ENCODE assay signal across 1 cellular context in the genomic region with DNA sequence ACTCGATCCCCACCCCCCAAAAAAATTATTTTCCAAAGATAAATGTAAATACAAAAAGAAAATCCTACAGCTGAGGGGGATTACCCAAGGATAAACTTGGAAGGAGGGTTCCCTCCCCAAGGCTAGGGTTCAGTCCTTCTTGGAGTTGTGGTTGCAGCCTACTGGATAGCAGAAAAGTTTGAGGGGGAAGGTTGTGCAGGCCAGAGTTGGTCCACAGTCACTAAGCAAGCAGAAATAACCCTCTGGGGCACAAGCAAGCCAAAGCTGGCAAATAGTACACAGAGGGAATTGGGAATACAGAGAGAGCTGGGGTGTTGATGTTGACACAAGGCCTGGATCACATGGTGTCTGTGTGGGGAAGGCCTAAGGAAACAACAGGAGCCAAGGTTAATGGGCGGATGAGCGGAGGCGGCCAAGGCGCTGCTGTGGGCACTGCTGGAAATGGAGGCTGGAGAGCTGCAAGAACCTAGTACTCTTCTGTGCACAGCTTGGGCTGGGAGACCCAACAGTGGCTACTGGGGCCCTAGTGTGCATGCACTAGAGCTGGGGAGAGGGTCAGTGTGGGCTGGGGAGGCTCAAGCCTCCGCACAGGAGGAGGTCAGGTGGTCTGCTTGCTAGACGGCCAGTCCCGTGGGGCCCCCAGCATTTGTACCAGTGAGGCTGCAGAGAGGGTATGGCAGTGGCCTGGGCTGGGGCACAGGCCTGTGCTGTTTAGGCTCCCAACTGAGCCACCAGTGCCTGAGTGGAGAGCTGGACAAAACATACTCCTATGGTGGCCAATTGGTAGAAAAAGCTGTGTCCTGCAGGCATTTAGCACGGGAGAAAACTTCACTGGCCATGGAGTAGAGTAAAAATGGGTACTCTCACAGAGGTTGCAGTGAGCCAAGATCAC.
A peak's percentile ranks its signal among the peaks of the same experiment; 100 is the strongest.
TF ChIP-seq lines count a peak whose summit lies in the region.

No MANE protein-coding gene starts in this region.

TF ChIP-seq in HepG2, 621 proteins besides CTCF, POLR2A, EP300 and RAD21 (continued from another document and continues in another):
- TF ChIP-seq ZNF607 (CRISPR knock-in tag; IDR thresholded peaks at IDR 0.05; ENCODE audit: borderline replicate concordance) (peak; percentile 93), SAFB2 (CRISPR knock-in tag; IDR thresholded peaks at IDR 0.05; ENCODE audit: borderline replicate concordance, low read depth) (no peak; the same call in 1 of the 2 replicates), ZNF652 (CRISPR knock-in tag; IDR thresholded peaks at IDR 0.05; ENCODE audit: borderline replicate concordance, low read depth) (peak; percentile 57; the same call in 1 of the 2 replicates), ZNF552 (CRISPR knock-in tag; IDR thresholded peaks at IDR 0.05; ENCODE audit: borderline replicate concordance) (peak; percentile 58; the same call in 1 of the 2 replicates), HHEX (CRISPR knock-in tag; IDR thresholded peaks at IDR 0.05) (no peak), LCORL (IDR thresholded peaks at IDR 0.05) (0 out of 2 replicates have a peak, but pooled peaks have one; percentile 32), LCORL (CRISPR knock-in tag; IDR thresholded peaks at IDR 0.05) (peak; percentile 93), ZNF264 (CRISPR knock-in tag; IDR thresholded peaks at IDR 0.05) (0 out of 2 replicates have a peak, but pooled peaks have one; percentile 70), ZNF343 (CRISPR knock-in tag; IDR thresholded peaks at IDR 0.05) (peak; percentile 32; the same call in 1 of the 2 replicates), ZNF292 (CRISPR knock-in tag; IDR thresholded peaks at IDR 0.05; ENCODE audit: borderline replicate concordance, low read depth) (peak; percentile 86), SIX4 (CRISPR knock-in tag; IDR thresholded peaks at IDR 0.05) (peak; percentile 66; the same call in 1 of the 2 replicates), CBFB (CRISPR knock-in tag; IDR thresholded peaks at IDR 0.05) (peak; percentile 48; the same call in 1 of the 2 replicates), AKAP8 (CRISPR knock-in tag; IDR thresholded peaks at IDR 0.05) (peak; percentile 78), ZFP1 (CRISPR knock-in tag; IDR thresholded peaks at IDR 0.05) (peak; percentile 84; the same call in 1 of the 2 replicates), ZNF572 (CRISPR knock-in tag; IDR thresholded peaks at IDR 0.05) (0 out of 2 replicates have a peak, but pooled peaks have one; percentile 40)
- TF ChIP-seq, protein P1, sequence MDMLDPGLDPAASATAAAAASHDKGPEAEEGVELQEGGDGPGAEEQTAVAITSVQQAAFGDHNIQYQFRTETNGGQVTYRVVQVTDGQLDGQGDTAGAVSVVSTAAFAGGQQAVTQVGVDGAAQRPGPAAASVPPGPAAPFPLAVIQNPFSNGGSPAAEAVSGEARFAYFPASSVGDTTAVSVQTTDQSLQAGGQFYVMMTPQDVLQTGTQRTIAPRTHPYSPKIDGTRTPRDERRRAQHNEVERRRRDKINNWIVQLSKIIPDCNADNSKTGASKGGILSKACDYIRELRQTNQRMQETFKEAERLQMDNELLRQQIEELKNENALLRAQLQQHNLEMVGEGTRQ (IDR thresholded peaks at IDR 0.05; ENCODE audit: low read depth, low read length), result peak; percentile 87
- TF ChIP-seq, protein P1 (CRISPR knock-in tag; IDR thresholded peaks at IDR 0.05; ENCODE audit: borderline replicate concordance), result peak; percentile 90
- TF ChIP-seq, protein P2, sequence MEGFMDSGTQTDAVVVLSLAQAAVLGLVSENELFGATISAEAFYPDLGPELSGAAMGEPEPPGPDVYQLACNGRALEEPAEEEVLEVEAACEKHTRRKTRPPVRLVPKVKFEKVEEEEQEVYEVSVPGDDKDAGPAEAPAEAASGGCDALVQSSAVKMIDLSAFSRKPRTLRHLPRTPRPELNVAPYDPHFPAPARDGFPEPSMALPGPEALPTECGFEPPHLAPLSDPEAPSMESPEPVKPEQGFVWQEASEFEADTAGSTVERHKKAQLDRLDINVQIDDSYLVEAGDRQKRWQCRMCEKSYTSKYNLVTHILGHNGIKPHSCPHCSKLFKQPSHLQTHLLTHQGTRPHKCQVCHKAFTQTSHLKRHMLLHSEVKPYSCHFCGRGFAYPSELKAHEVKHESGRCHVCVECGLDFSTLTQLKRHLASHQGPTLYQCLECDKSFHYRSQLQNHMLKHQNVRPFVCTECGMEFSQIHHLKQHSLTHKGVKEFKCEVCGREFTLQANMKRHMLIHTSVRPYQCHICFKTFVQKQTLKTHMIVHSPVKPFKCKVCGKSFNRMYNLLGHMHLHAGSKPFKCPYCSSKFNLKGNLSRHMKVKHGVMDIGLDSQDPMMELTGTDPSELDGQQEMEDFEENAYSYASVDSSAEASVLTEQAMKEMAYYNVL (CRISPR knock-in tag; IDR thresholded peaks at IDR 0.05; ENCODE audit: borderline replicate concordance), result peak; percentile 92; the same call in 1 of the 2 replicates
- TF ChIP-seq, protein P3, sequence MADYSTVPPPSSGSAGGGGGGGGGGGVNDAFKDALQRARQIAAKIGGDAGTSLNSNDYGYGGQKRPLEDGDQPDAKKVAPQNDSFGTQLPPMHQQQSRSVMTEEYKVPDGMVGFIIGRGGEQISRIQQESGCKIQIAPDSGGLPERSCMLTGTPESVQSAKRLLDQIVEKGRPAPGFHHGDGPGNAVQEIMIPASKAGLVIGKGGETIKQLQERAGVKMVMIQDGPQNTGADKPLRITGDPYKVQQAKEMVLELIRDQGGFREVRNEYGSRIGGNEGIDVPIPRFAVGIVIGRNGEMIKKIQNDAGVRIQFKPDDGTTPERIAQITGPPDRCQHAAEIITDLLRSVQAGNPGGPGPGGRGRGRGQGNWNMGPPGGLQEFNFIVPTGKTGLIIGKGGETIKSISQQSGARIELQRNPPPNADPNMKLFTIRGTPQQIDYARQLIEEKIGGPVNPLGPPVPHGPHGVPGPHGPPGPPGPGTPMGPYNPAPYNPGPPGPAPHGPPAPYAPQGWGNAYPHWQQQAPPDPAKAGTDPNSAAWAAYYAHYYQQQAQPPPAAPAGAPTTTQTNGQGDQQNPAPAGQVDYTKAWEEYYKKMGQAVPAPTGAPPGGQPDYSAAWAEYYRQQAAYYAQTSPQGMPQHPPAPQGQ (CRISPR knock-in tag; IDR thresholded peaks at IDR 0.05; ENCODE audit: borderline replicate concordance), result 0 out of 2 replicates have a peak, but pooled peaks have one; percentile 82
- TF ChIP-seq, protein P4, sequence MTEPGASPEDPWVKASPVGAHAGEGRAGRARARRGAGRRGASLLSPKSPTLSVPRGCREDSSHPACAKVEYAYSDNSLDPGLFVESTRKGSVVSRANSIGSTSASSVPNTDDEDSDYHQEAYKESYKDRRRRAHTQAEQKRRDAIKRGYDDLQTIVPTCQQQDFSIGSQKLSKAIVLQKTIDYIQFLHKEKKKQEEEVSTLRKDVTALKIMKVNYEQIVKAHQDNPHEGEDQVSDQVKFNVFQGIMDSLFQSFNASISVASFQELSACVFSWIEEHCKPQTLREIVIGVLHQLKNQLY (CRISPR knock-in tag; IDR thresholded peaks at IDR 0.05), result peak; percentile 98
- TF ChIP-seq, protein P5, sequence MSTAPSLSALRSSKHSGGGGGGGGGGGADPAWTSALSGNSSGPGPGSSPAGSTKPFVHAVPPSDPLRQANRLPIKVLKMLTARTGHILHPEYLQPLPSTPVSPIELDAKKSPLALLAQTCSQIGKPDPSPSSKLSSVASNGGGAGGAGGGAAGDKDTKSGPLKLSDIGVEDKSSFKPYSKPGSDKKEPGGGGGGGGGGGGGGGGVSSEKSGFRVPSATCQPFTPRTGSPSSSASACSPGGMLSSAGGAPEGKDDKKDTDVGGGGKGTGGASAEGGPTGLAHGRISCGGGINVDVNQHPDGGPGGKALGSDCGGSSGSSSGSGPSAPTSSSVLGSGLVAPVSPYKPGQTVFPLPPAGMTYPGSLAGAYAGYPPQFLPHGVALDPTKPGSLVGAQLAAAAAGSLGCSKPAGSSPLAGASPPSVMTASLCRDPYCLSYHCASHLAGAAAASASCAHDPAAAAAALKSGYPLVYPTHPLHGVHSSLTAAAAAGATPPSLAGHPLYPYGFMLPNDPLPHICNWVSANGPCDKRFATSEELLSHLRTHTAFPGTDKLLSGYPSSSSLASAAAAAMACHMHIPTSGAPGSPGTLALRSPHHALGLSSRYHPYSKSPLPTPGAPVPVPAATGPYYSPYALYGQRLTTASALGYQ (CRISPR knock-in tag; IDR thresholded peaks at IDR 0.05), result peak; percentile 81; the same call in 1 of the 2 replicates
- TF ChIP-seq, protein P6, sequence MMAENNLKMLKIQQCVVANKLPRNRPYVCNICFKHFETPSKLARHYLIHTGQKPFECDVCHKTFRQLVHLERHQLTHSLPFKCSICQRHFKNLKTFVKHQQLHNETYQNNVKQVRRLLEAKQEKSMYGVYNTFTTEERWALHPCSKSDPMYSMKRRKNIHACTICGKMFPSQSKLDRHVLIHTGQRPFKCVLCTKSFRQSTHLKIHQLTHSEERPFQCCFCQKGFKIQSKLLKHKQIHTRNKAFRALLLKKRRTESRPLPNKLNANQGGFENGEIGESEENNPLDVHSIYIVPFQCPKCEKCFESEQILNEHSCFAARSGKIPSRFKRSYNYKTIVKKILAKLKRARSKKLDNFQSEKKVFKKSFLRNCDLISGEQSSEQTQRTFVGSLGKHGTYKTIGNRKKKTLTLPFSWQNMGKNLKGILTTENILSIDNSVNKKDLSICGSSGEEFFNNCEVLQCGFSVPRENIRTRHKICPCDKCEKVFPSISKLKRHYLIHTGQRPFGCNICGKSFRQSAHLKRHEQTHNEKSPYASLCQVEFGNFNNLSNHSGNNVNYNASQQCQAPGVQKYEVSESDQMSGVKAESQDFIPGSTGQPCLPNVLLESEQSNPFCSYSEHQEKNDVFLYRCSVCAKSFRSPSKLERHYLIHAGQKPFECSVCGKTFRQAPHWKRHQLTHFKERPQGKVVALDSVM (CRISPR knock-in tag; IDR thresholded peaks at IDR 0.05), result peak; percentile 82
- TF ChIP-seq, protein P7, sequence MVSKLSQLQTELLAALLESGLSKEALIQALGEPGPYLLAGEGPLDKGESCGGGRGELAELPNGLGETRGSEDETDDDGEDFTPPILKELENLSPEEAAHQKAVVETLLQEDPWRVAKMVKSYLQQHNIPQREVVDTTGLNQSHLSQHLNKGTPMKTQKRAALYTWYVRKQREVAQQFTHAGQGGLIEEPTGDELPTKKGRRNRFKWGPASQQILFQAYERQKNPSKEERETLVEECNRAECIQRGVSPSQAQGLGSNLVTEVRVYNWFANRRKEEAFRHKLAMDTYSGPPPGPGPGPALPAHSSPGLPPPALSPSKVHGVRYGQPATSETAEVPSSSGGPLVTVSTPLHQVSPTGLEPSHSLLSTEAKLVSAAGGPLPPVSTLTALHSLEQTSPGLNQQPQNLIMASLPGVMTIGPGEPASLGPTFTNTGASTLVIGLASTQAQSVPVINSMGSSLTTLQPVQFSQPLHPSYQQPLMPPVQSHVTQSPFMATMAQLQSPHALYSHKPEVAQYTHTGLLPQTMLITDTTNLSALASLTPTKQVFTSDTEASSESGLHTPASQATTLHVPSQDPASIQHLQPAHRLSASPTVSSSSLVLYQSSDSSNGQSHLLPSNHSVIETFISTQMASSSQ (IDR thresholded peaks at IDR 0.05; ENCODE audit: low read depth), result no peak
- TF ChIP-seq, protein P7 (CRISPR knock-in tag; IDR thresholded peaks at IDR 0.05; ENCODE audit: borderline replicate concordance), result peak; percentile 69; the same call in 1 of the 2 replicates
- TF ChIP-seq, protein P8, sequence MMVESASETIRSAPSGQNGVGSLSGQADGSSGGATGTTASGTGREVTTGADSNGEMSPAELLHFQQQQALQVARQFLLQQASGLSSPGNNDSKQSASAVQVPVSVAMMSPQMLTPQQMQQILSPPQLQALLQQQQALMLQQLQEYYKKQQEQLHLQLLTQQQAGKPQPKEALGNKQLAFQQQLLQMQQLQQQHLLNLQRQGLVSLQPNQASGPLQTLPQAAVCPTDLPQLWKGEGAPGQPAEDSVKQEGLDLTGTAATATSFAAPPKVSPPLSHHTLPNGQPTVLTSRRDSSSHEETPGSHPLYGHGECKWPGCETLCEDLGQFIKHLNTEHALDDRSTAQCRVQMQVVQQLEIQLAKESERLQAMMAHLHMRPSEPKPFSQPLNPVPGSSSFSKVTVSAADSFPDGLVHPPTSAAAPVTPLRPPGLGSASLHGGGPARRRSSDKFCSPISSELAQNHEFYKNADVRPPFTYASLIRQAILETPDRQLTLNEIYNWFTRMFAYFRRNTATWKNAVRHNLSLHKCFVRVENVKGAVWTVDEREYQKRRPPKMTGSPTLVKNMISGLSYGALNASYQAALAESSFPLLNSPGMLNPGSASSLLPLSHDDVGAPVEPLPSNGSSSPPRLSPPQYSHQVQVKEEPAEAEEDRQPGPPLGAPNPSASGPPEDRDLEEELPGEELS (CRISPR knock-in tag; IDR thresholded peaks at IDR 0.05), result peak; percentile 93
- TF ChIP-seq, protein P9, sequence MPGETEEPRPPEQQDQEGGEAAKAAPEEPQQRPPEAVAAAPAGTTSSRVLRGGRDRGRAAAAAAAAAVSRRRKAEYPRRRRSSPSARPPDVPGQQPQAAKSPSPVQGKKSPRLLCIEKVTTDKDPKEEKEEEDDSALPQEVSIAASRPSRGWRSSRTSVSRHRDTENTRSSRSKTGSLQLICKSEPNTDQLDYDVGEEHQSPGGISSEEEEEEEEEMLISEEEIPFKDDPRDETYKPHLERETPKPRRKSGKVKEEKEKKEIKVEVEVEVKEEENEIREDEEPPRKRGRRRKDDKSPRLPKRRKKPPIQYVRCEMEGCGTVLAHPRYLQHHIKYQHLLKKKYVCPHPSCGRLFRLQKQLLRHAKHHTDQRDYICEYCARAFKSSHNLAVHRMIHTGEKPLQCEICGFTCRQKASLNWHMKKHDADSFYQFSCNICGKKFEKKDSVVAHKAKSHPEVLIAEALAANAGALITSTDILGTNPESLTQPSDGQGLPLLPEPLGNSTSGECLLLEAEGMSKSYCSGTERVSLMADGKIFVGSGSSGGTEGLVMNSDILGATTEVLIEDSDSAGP (CRISPR knock-in tag; IDR thresholded peaks at IDR 0.05; ENCODE audit: borderline replicate concordance), result peak; percentile 61
